In the genomic region with DNA sequence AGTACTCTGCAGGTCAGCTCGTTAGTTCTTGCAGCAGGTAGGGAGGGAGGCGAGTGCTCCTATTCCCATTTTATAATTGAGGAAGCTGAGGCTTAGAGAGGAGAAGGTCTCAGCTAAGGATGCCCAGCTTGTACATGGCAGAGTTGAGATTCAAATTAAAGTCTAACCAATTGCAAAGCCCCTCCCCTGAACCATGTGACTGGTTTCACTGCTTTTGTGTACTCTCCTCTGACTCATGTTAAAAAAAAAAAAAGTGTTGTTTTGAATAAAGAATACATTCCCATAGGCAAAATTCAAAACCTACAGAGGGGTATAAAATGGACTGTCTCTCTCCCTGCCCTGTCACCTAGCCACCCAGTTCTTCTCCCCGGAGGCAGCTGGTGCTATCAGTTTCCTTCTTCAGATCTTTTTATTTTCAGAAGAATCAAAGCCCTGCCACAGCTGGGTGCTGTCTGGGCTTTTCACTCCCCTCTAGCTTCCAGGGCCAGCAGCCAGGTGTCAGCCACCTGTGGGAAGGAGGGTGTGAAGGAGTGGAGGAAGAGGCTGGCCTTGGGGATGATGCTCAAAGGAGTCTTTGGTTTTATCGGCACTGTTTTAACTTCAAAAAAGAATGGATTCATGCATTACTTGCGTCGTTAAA, we compare ENCODE assay signal across 9 cellular contexts. TPM values are rescaled to one million over a fixed set of nuclear protein-coding genes. Genes with fewer than 3 reads are reported as not detected.
DNase-seq lines count a peak whose midpoint lies in the region; ATAC-seq lines count a peak whose summit lies in the region.
"Had no signal": no experiment of that assay in that cellular context is flagged by ENCODE, and none has a peak within 500 bp of the region (broad histone marks: within the 10 kb centered on the region; RNA-seq: fewer than 3 reads in every experiment).

No MANE protein-coding gene starts in this region.

- peak overlapping the region; percentile 73 for H3K27ac Mint-ChIP-seq in activated CD8-positive, alpha-beta memory T cell treated with anti-CD3 and anti-CD28 coated beads, Interleukin-2, amount 10 ng/mL, durations not matched to agents 7 days and 5 days

- peak; percentile 50 for DNase-seq in activated CD8-positive, alpha-beta memory T cell treated with anti-CD3 and anti-CD28 coated beads, Interleukin-2, amount 10 ng/mL, durations not matched to agents 7 days and 5 days
- DNase-seq in activated CD8-positive, alpha-beta memory T cell treated with anti-CD3 and anti-CD28 coated beads for 24 hours, result no peak
- DNase-seq in SW480 (ENCODE audit: low spot score) (peak; percentile 49), fibroblast of peridontal ligament (ENCODE audit: extremely low read depth) (peak; percentile 78), superior temporal gyrus (ENCODE audit: extremely low spot score) (peak; percentile 18), NCI-H2081 treated with DMSO at 0.1 percent for 48 hours (lab: John Stamatoyannopoulos, UW) (no peak), KG1 (lab: John Stamatoyannopoulos, UW) (no peak), activated gamma-delta T cell (lab: John Stamatoyannopoulos, UW) (no peak)

- no peaks in the 10 kb centered on the region for H3K27me3 Mint-ChIP-seq in activated CD8-positive, alpha-beta memory T cell treated with anti-CD3 and anti-CD28 coated beads, Interleukin-2, amount 10 ng/mL, durations not matched to agents 7 days and 5 days

- CTCF ChIA-PET in activated CD8-positive, alpha-beta memory T cell treated with anti-CD3 and anti-CD28 coated beads, Interleukin-2, amount 10 ng/mL, durations not matched to agents 7 days and 5 days (lab: Charles Lee), result interaction anchor here (0.8 to 8.9 kb wide), 6 partner anchors 8 to 99 kb away, joined by 3 to 130 read pairs (median 5); a partner anchor contains a TSS

- ATAC-seq in activated CD8-positive, alpha-beta memory T cell treated with anti-CD3 and anti-CD28 coated beads, Interleukin-2, amount 10 ng/mL, durations not matched to agents 7 days and 5 days, result peak; percentile 48

- H3K9me3 Mint-ChIP-seq in activated CD8-positive, alpha-beta memory T cell treated with anti-CD3 and anti-CD28 coated beads, Interleukin-2, amount 10 ng/mL, durations not matched to agents 7 days and 5 days (ENCODE audit: low read depth), result no peaks in the 10 kb centered on the region

- peaks cover 21% of the 10 kb centered on the region for H3K36me3 Mint-ChIP-seq in activated CD8-positive, alpha-beta memory T cell treated with anti-CD3 and anti-CD28 coated beads, Interleukin-2, amount 10 ng/mL, durations not matched to agents 7 days and 5 days

- peaks cover 38% of the 10 kb centered on the region for H3K4me1 Mint-ChIP-seq in activated CD8-positive, alpha-beta memory T cell treated with anti-CD3 and anti-CD28 coated beads, Interleukin-2, amount 10 ng/mL, durations not matched to agents 7 days and 5 days

- no peak overlapping the region for H3K4me3 Mint-ChIP-seq in activated CD8-positive, alpha-beta memory T cell treated with anti-CD3 and anti-CD28 coated beads, Interleukin-2, amount 10 ng/mL, durations not matched to agents 7 days and 5 days

RNA-seq across cellular contexts. Expression of a gene that starts 5.4 kb away (rescaled TPM):
- total RNA-seq in activated CD8-positive, alpha-beta memory T cell treated with anti-CD3 and anti-CD28 coated beads, Interleukin-2, amount 10 ng/mL, durations not matched to agents 7 days and 5 days, result 10 to 100 TPM; 61.9 to 63.5 TPM

RNA-seq across cellular contexts. Expression of a gene that starts 24.4 kb away (rescaled TPM):
- under 1 TPM; 0.21 to 0.35 TPM for total RNA-seq in activated CD8-positive, alpha-beta memory T cell treated with anti-CD3 and anti-CD28 coated beads, Interleukin-2, amount 10 ng/mL, durations not matched to agents 7 days and 5 days

RNA-seq across cellular contexts. Expression of a gene that starts 35.4 kb away (rescaled TPM):
- total RNA-seq in activated CD8-positive, alpha-beta memory T cell treated with anti-CD3 and anti-CD28 coated beads, Interleukin-2, amount 10 ng/mL, durations not matched to agents 7 days and 5 days, result not detected
- total RNA-seq: skeletal muscle tissue had no signal

Comparison
In these comparisons a context has a peak if more than half of its experiments do, and no peak if none do; other contexts are left out.
1. DNase-seq: peak in activated CD8-positive, alpha-beta memory T cell treated with anti-CD3 and anti-CD28 coated beads, Interleukin-2, amount 10 ng/mL, durations not matched to agents 7 days and 5 days (single experiment), SW480 (single experiment), fibroblast of peridontal ligament (single experiment) and superior temporal gyrus (single experiment); none in activated CD8-positive, alpha-beta memory T cell treated with anti-CD3 and anti-CD28 coated beads for 24 hours (single experiment), NCI-H2081 treated with DMSO at 0.1 percent for 48 hours (single experiment), KG1 (single experiment) and activated gamma-delta T cell (single experiment).